Comparison of ENCODE assay signal across 18 cellular contexts in genomic region chr1:173295391-173295790, GRCh38.
"Had no signal": no experiment of that assay in that cellular context is flagged by ENCODE, and none has a peak within 500 bp of the region (broad histone marks: within the 10 kb centered on the region; RNA-seq: fewer than 3 reads in every experiment).

No MANE protein-coding gene starts in this region.

- DNase-seq: activated CD4-positive, alpha-beta T cell treated with anti-CD3 and anti-CD28 coated beads, Interleukin-2, amount 10 ng/mL, durations not matched to agents 24 days and 14 days; activated CD8-positive, alpha-beta memory T cell treated with anti-CD3 and anti-CD28 coated beads, Interleukin-2, amount 50 U/mL, for 48 hours; activated CD8-positive, alpha-beta T cell treated with anti-CD3 and anti-CD28 coated beads, Interleukin-2, amount 10 ng/mL, durations not matched to agents 7 days and 5 days; activated gamma-delta T cell treated with Interleukin-2 at 50 U/mL for 16 hours; activated naive CD8-positive, alpha-beta T cell treated with anti-CD3 and anti-CD28 coated beads, Interleukin-2, amount 10 ng/mL, durations not matched to agents 7 days and 5 days; aorta; erythroblast; ovary; stimulated activated CD4-positive, alpha-beta T cell treated with anti-CD3 and anti-CD28 coated beads, Interleukin-2, amount 100 ng/mL, for 48 hours; stimulated activated naive B cell treated with anti-CD40 and anti-IgM and Interleukin-4, amounts not matched to agents 10 μg/mL and 1 μg/mL and 100 μg/mL, for 72 hours; SW 1271; uterus had no signal

- H3K4me3 ChIP-seq: ovary, tibial nerve, uterus had no signal

- ATAC-seq: activated CD8-positive, alpha-beta T cell treated with anti-CD3 and anti-CD28 coated beads, Interleukin-2, amount 10 ng/mL, durations not matched to agents 7 days and 5 days; foreskin keratinocyte; sciatic nerve; stimulated activated naive B cell treated with anti-CD40 and anti-IgM and Interleukin-4, amounts not matched to agents 10 μg/mL and 1 μg/mL and 100 μg/mL, for 72 hours; WTC11 had no signal

- H3K27ac Mint-ChIP-seq: activated CD4-positive, alpha-beta T cell treated with anti-CD3 and anti-CD28 coated beads, Interleukin-2, amount 10 ng/mL, durations not matched to agents 24 days and 14 days; activated CD8-positive, alpha-beta T cell treated with anti-CD3 and anti-CD28 coated beads, Interleukin-2, amount 10 ng/mL, durations not matched to agents 7 days and 5 days; activated naive CD8-positive, alpha-beta T cell treated with anti-CD3 and anti-CD28 coated beads, Interleukin-2, amount 10 ng/mL, durations not matched to agents 7 days and 5 days; stimulated activated naive B cell treated with anti-CD40 and anti-IgM and Interleukin-4, amounts not matched to agents 10 μg/mL and 1 μg/mL and 100 μg/mL, for 72 hours; WTC11 had no signal

- FAIRE-seq: bronchial epithelial cell had no signal

- H3K27ac ChIP-seq: foreskin keratinocyte, ovary, tibial nerve, uterus had no signal

- H3K9me3 Mint-ChIP-seq: WTC11 had no signal

- H3K4me1 ChIP-seq: foreskin keratinocyte, tibial nerve, uterus had no signal

- H3K36me3 Mint-ChIP-seq: WTC11 had no signal

- H3K4me1 Mint-ChIP-seq: neural crest cell had no signal

- H3K27me3 Mint-ChIP-seq: activated naive CD8-positive, alpha-beta T cell treated with anti-CD3 and anti-CD28 coated beads, Interleukin-2, amount 10 ng/mL, durations not matched to agents 7 days and 5 days; stimulated activated naive B cell treated with anti-CD40 and anti-IgM and Interleukin-4, amounts not matched to agents 10 μg/mL and 1 μg/mL and 100 μg/mL, for 72 hours had no signal

- H3K4me3 Mint-ChIP-seq: activated CD4-positive, alpha-beta T cell treated with anti-CD3 and anti-CD28 coated beads, Interleukin-2, amount 10 ng/mL, durations not matched to agents 24 days and 14 days; activated CD8-positive, alpha-beta T cell treated with anti-CD3 and anti-CD28 coated beads, Interleukin-2, amount 10 ng/mL, durations not matched to agents 7 days and 5 days; activated naive CD8-positive, alpha-beta T cell treated with anti-CD3 and anti-CD28 coated beads, Interleukin-2, amount 10 ng/mL, durations not matched to agents 7 days and 5 days; neural crest cell; stimulated activated naive B cell treated with anti-CD40 and anti-IgM and Interleukin-4, amounts not matched to agents 10 μg/mL and 1 μg/mL and 100 μg/mL, for 72 hours; WTC11 had no signal

- H3K36me3 ChIP-seq: ovary, tibial nerve, uterus had no signal

- H3K27me3 ChIP-seq: ovary, tibial nerve, uterus had no signal

- H3K9me3 ChIP-seq: ovary, tibial nerve, uterus had no signal
